ENCODE assay signal across 20 cellular contexts in genomic region chr10:81600185-81600584, GRCh38.
DNase-seq lines count a peak whose midpoint lies in the region; ATAC-seq and TF ChIP-seq lines count a peak whose summit lies in the region.
"Had no signal": no experiment of that assay in that cellular context is flagged by ENCODE, and none has a peak within 500 bp of the region (broad histone marks: within the 10 kb centered on the region; RNA-seq: fewer than 3 reads in every experiment).

No MANE protein-coding gene starts in this region.

- no peak for ATAC-seq in Panc1
- no peak for ATAC-seq in CD8-positive, alpha-beta T cell
- no peak for ATAC-seq in activated CD8-positive, alpha-beta T cell treated with anti-CD3 and anti-CD28 coated beads, Interleukin-2, amount 10 ng/mL, durations not matched to agents 7 days and 5 days
- ATAC-seq in activated CD8-positive, alpha-beta memory T cell treated with anti-CD3 and anti-CD28 coated beads, Interleukin-2, amount 10 ng/mL, durations not matched to agents 7 days and 5 days, result no peak
- ATAC-seq: HCT116 had no signal

- H3K4me3 Mint-ChIP-seq in osteocyte (ENCODE audit: unreplicated experiment), result no peak overlapping the region
- H3K4me3 Mint-ChIP-seq in CD8-positive, alpha-beta T cell, result no peak overlapping the region
- H3K4me3 Mint-ChIP-seq in activated CD8-positive, alpha-beta T cell treated with anti-CD3 and anti-CD28 coated beads, Interleukin-2, amount 10 ng/mL, durations not matched to agents 7 days and 5 days, result no peak overlapping the region
- H3K4me3 Mint-ChIP-seq in activated CD8-positive, alpha-beta memory T cell treated with anti-CD3 and anti-CD28 coated beads, Interleukin-2, amount 10 ng/mL, durations not matched to agents 7 days and 5 days, result no peak overlapping the region
- H3K4me3 Mint-ChIP-seq: activated CD4-positive, alpha-beta memory T cell treated with anti-CD3 and anti-CD28 coated beads, Interleukin-2, amount 10 ng/mL, durations not matched to agents 7 days and 5 days; dendritic cell treated with granulocyte-macrophage colony-stimulating factor and Interleukin-4, amounts not matched to agents 40 ng/mL and 50 ng/mL, for 4 days had no signal

- TF ChIP-seq CTCF in Panc1 (IDR thresholded peaks at IDR 0.05) (no peak), epithelial cell of proximal tubule (conservative IDR thresholded peaks at IDR 0.05; ENCODE audit: low read depth, low read length) (no peak), osteocyte (IDR thresholded peaks at IDR 0.05) (no peak)
- TF ChIP-seq CTCF in CD8-positive, alpha-beta T cell (IDR thresholded peaks at IDR 0.05), result no peak

- H3K4me3 ChIP-seq in Panc1 (ENCODE audit: low read depth in 2 of 2, low read length in 2 of 2) (no peak overlapping the region), epithelial cell of proximal tubule (ENCODE audit: low read depth, low read length) (no peak overlapping the region)
- no peak overlapping the region for H3K4me3 ChIP-seq in CD8-positive, alpha-beta T cell (ENCODE audit: low read depth, low read length)
- H3K4me3 ChIP-seq: SK-N-MC had no signal

- BruUV-seq in Panc1 (replicated peaks; lab: Mats Ljungman, UMichigan), result no TSS peak

- H3K27me3 ChIP-seq in Panc1 (ENCODE audit: control insufficient read depth, insufficient read depth, low read length), result no peaks in the 10 kb centered on the region
- no peaks in the 10 kb centered on the region for H3K27me3 ChIP-seq in CD8-positive, alpha-beta T cell (ENCODE audit: insufficient read depth, low read length)

- CTCF ChIA-PET in Panc1 (lab: Charles Lee), result interaction anchor here (0.6 kb wide), 1 partner anchor 498 kb away, joined by 3 read pairs; no protein-coding TSS in a partner anchor
- CTCF ChIA-PET in CD8-positive, alpha-beta T cell (lab: Charles Lee), result no interaction called here
- CTCF ChIA-PET in activated CD8-positive, alpha-beta T cell treated with anti-CD3 and anti-CD28 coated beads, Interleukin-2, amount 10 ng/mL, durations not matched to agents 7 days and 5 days (lab: Charles Lee), result no interaction called here
- CTCF ChIA-PET in activated CD8-positive, alpha-beta memory T cell treated with anti-CD3 and anti-CD28 coated beads, Interleukin-2, amount 10 ng/mL, durations not matched to agents 7 days and 5 days (lab: Charles Lee), result no interaction called here

- H3K9me3 ChIP-seq in Panc1 (ENCODE audit: control insufficient read depth, insufficient read depth, low read depth, low read length), result no peaks in the 10 kb centered on the region
- H3K9me3 ChIP-seq in CD8-positive, alpha-beta T cell (ENCODE audit: low read length), result no peaks in the 10 kb centered on the region

- H3K27ac Mint-ChIP-seq in osteocyte (ENCODE audit: unreplicated experiment), result peak overlapping the region; percentile 45
- H3K27ac Mint-ChIP-seq in CD8-positive, alpha-beta T cell, result no peak overlapping the region
- H3K27ac Mint-ChIP-seq in activated CD8-positive, alpha-beta T cell treated with anti-CD3 and anti-CD28 coated beads, Interleukin-2, amount 10 ng/mL, durations not matched to agents 7 days and 5 days, result no peak overlapping the region
- H3K27ac Mint-ChIP-seq in activated CD8-positive, alpha-beta memory T cell treated with anti-CD3 and anti-CD28 coated beads, Interleukin-2, amount 10 ng/mL, durations not matched to agents 7 days and 5 days, result no peak overlapping the region
- H3K27ac Mint-ChIP-seq: activated CD4-positive, alpha-beta memory T cell treated with anti-CD3 and anti-CD28 coated beads, Interleukin-2, amount 10 ng/mL, durations not matched to agents 7 days and 5 days; activated T-helper 2 cell treated with anti-CD3 and anti-CD28 coated beads, Interferon-gamma antibody, Interleukin-2, Interleukin-4, amounts not matched to agents 10 μg/mL and 5 μg/mL and 100 μg/mL, durations not matched to agents 14 hours and 24 hours and 36 hours; dendritic cell treated with granulocyte-macrophage colony-stimulating factor and Interleukin-4, amounts not matched to agents 40 ng/mL and 50 ng/mL, for 4 days had no signal

- no peaks in the 10 kb centered on the region for H3K27me3 Mint-ChIP-seq in osteocyte (ENCODE audit: unreplicated experiment)
- H3K27me3 Mint-ChIP-seq in CD8-positive, alpha-beta T cell (ENCODE audit: low read depth), result no peaks in the 10 kb centered on the region
- no peaks in the 10 kb centered on the region for H3K27me3 Mint-ChIP-seq in activated CD8-positive, alpha-beta T cell treated with anti-CD3 and anti-CD28 coated beads, Interleukin-2, amount 10 ng/mL, durations not matched to agents 7 days and 5 days (ENCODE audit: low read depth)
- no peaks in the 10 kb centered on the region for H3K27me3 Mint-ChIP-seq in activated CD8-positive, alpha-beta memory T cell treated with anti-CD3 and anti-CD28 coated beads, Interleukin-2, amount 10 ng/mL, durations not matched to agents 7 days and 5 days
- H3K27me3 Mint-ChIP-seq: activated CD4-positive, alpha-beta memory T cell treated with anti-CD3 and anti-CD28 coated beads, Interleukin-2, amount 10 ng/mL, durations not matched to agents 7 days and 5 days; dendritic cell treated with granulocyte-macrophage colony-stimulating factor and Interleukin-4, amounts not matched to agents 40 ng/mL and 50 ng/mL, for 4 days had no signal

- POLR2A ChIA-PET in Panc1 (lab: Charles Lee), result no interaction called here
- POLR2A ChIA-PET in CD8-positive, alpha-beta T cell (lab: Charles Lee), result no interaction called here
- POLR2A ChIA-PET in activated CD8-positive, alpha-beta T cell treated with anti-CD3 and anti-CD28 coated beads, Interleukin-2, amount 10 ng/mL, durations not matched to agents 7 days and 5 days (lab: Charles Lee), result no interaction called here

- H3K4me1 Mint-ChIP-seq in osteocyte (ENCODE audit: unreplicated experiment), result peaks cover 34% of the 10 kb centered on the region
- no peaks in the 10 kb centered on the region for H3K4me1 Mint-ChIP-seq in CD8-positive, alpha-beta T cell (ENCODE audit: low read depth)
- no peaks in the 10 kb centered on the region for H3K4me1 Mint-ChIP-seq in activated CD8-positive, alpha-beta T cell treated with anti-CD3 and anti-CD28 coated beads, Interleukin-2, amount 10 ng/mL, durations not matched to agents 7 days and 5 days (ENCODE audit: low read depth)
- H3K4me1 Mint-ChIP-seq in activated CD8-positive, alpha-beta memory T cell treated with anti-CD3 and anti-CD28 coated beads, Interleukin-2, amount 10 ng/mL, durations not matched to agents 7 days and 5 days, result no peaks in the 10 kb centered on the region
- H3K4me1 Mint-ChIP-seq: activated CD4-positive, alpha-beta memory T cell treated with anti-CD3 and anti-CD28 coated beads, Interleukin-2, amount 10 ng/mL, durations not matched to agents 7 days and 5 days had no signal

- intact Hi-C loops in Panc1 (cut with micrococcal nuclease; ENCODE audit: unreplicated experiment), result no loop called here
- intact Hi-C loops in CD8-positive, alpha-beta T cell (cut with DNase I, micrococcal nuclease), result no loop called here

- DNase-seq in EH (ENCODE audit: low read depth) (peak; percentile 16), Panc1 (ENCODE audit: low read depth, low spot score) (peak; percentile 46), epithelial cell of proximal tubule (ENCODE audit: low read depth) (peak; percentile 52), osteocyte (ENCODE audit: extremely low spot score, unreplicated experiment) (no peak)
- DNase-seq in activated CD4-positive, CD25-positive, alpha-beta regulatory T cell treated with anti-CD3 and anti-CD28 coated beads, Interleukin-2, amount 50 U/mL, for 72 hours, result no peak
- no peak for DNase-seq in CD8-positive, alpha-beta T cell
- no peak for DNase-seq in activated CD8-positive, alpha-beta T cell treated with anti-CD3 and anti-CD28 coated beads, Interleukin-2, amount 10 ng/mL, durations not matched to agents 7 days and 5 days
- no peak for DNase-seq in activated CD8-positive, alpha-beta memory T cell treated with anti-CD3 and anti-CD28 coated beads, Interleukin-2, amount 10 ng/mL, durations not matched to agents 7 days and 5 days
- DNase-seq: activated CD4-positive, alpha-beta memory T cell treated with anti-CD3 and anti-CD28 coated beads, Interleukin-2, amount 10 ng/mL, durations not matched to agents 7 days and 5 days; amniotic stem cell; DMS79; midbrain; NCI-H1048; NCI-H2171 treated with DMSO at 0.1 percent for 48 hours; nucleus accumbens; stimulated activated naive CD4-positive, alpha-beta T cell had no signal

- in situ Hi-C loops in Panc1 (cut with HindIII; ENCODE audit: low pct_unique_long_range_greater_than_20kb, low sequenced_read_pairs), result no loop called here

- no peaks in the 10 kb centered on the region for H3K36me3 ChIP-seq in Panc1 (ENCODE audit: control insufficient read depth, insufficient read depth, low read length)
- H3K36me3 ChIP-seq in CD8-positive, alpha-beta T cell (ENCODE audit: insufficient read depth, low read length), result no peaks in the 10 kb centered on the region

- no peaks in the 10 kb centered on the region for H3K36me3 Mint-ChIP-seq in osteocyte (ENCODE audit: unreplicated experiment)
- H3K36me3 Mint-ChIP-seq in CD8-positive, alpha-beta T cell, result no peaks in the 10 kb centered on the region
- no peaks in the 10 kb centered on the region for H3K36me3 Mint-ChIP-seq in activated CD8-positive, alpha-beta T cell treated with anti-CD3 and anti-CD28 coated beads, Interleukin-2, amount 10 ng/mL, durations not matched to agents 7 days and 5 days (ENCODE audit: low read depth)
- no peaks in the 10 kb centered on the region for H3K36me3 Mint-ChIP-seq in activated CD8-positive, alpha-beta memory T cell treated with anti-CD3 and anti-CD28 coated beads, Interleukin-2, amount 10 ng/mL, durations not matched to agents 7 days and 5 days

- H3K27ac ChIP-seq in Panc1 (ENCODE audit: low read length), result no peak overlapping the region
- no peak overlapping the region for H3K27ac ChIP-seq in CD8-positive, alpha-beta T cell (ENCODE audit: low read depth, low read length)
- H3K27ac ChIP-seq: SK-N-MC had no signal

- H3K9me3 Mint-ChIP-seq in osteocyte (ENCODE audit: unreplicated experiment), result peaks cover 6% of the 10 kb centered on the region
- peaks cover 13% of the 10 kb centered on the region for H3K9me3 Mint-ChIP-seq in CD8-positive, alpha-beta T cell
- H3K9me3 Mint-ChIP-seq in activated CD8-positive, alpha-beta T cell treated with anti-CD3 and anti-CD28 coated beads, Interleukin-2, amount 10 ng/mL, durations not matched to agents 7 days and 5 days (ENCODE audit: insufficient read depth), result no peaks in the 10 kb centered on the region
- peaks cover 4% of the 10 kb centered on the region for H3K9me3 Mint-ChIP-seq in activated CD8-positive, alpha-beta memory T cell treated with anti-CD3 and anti-CD28 coated beads, Interleukin-2, amount 10 ng/mL, durations not matched to agents 7 days and 5 days (ENCODE audit: low read depth)

- H3K4me1 ChIP-seq in Panc1 (ENCODE audit: control insufficient read depth, insufficient read depth, low read length), result no peaks in the 10 kb centered on the region
- no peaks in the 10 kb centered on the region for H3K4me1 ChIP-seq in CD8-positive, alpha-beta T cell (ENCODE audit: insufficient read depth, low read length)

Comparison
In these comparisons a context has a peak if more than half of its experiments do, and no peak if none do; other contexts are left out.
1. DNase-seq: peak in EH (single experiment), Panc1 (single experiment) and epithelial cell of proximal tubule (single experiment); none in osteocyte (single experiment), activated CD4-positive, CD25-positive, alpha-beta regulatory T cell treated with anti-CD3 and anti-CD28 coated beads, Interleukin-2, amount 50 U/mL, for 72 hours (single experiment), CD8-positive, alpha-beta T cell (0 of 7), activated CD8-positive, alpha-beta T cell treated with anti-CD3 and anti-CD28 coated beads, Interleukin-2, amount 10 ng/mL, durations not matched to agents 7 days and 5 days (single experiment) and activated CD8-positive, alpha-beta memory T cell treated with anti-CD3 and anti-CD28 coated beads, Interleukin-2, amount 10 ng/mL, durations not matched to agents 7 days and 5 days (single experiment).